26 cellular contexts compared by ENCODE assay signal in the genomic region with DNA sequence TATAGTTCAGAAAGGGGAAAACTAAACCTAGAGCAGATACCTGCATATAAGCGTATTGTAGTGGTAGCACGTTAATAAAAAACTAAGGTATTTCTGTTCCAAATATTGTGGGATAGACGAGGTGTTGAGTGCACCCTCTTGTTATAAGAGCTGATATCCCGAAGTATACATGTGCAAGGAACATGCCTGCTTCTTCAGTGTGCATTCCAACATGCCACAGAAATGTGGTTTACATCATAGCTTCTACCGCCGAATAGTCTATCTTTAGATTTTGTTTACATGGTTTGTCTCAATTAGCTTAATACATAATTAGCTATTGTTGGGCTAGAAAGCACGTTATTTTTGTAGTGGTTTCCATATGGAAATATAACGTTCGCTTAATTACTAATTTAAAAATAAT. TPM values are rescaled to one million over a fixed set of nuclear protein-coding genes. Genes with fewer than 3 reads are reported as not detected.
A peak's percentile ranks its signal among the peaks of the same experiment; 100 is the strongest.
DNase-seq lines count a peak whose midpoint lies in the region; ATAC-seq and TF ChIP-seq lines count a peak whose summit lies in the region.
"Had no signal": no experiment of that assay in that cellular context is flagged by ENCODE, and none has a peak within 500 bp of the region (broad histone marks: within the 10 kb centered on the region; RNA-seq: fewer than 3 reads in every experiment).

No MANE protein-coding gene starts in this region.

- peaks cover 0 to 10% (median 0%) of the 10 kb centered on the region in 5 donors for H3K36me3 Mint-ChIP-seq in naive thymus-derived CD4-positive, alpha-beta T cell
- H3K36me3 Mint-ChIP-seq in type B pancreatic cell, result no peaks in the 10 kb centered on the region
- H3K36me3 Mint-ChIP-seq in activated T-helper 2 cell treated with anti-CD3 and anti-CD28 coated beads, Interferon-gamma antibody, Interleukin-2, Interleukin-4, amounts not matched to agents 10 μg/mL and 5 μg/mL and 100 μg/mL, durations not matched to agents 14 hours and 24 hours and 36 hours (ENCODE audit: low read depth), result no peaks in the 10 kb centered on the region
- H3K36me3 Mint-ChIP-seq in T-helper 2 cell treated with Interferon-gamma antibody and Interleukin-4, amounts not matched to agents 5 μg/mL and 100 μg/mL, for 36 hours (ENCODE audit: low read depth), result peaks cover 5% of the 10 kb centered on the region
- H3K36me3 Mint-ChIP-seq: activated naive CD8-positive, alpha-beta T cell treated with anti-CD3 and anti-CD28 coated beads, Interleukin-2, amount 10 ng/mL, durations not matched to agents 7 days and 5 days; stimulated activated naive B cell treated with anti-CD40 and anti-IgM and Interleukin-4, amounts not matched to agents 10 μg/mL and 1 μg/mL and 100 μg/mL, for 72 hours had no signal

- no peak for TF ChIP-seq RAD21 in SK-N-SH (IDR thresholded peaks at IDR 0.05; ENCODE audit: low read length)

- no peaks in the 10 kb centered on the region for H4K20me1 ChIP-seq in SK-N-SH (ENCODE audit: insufficient read depth)

- H2AFZ ChIP-seq in SK-N-SH (ENCODE audit: low read depth), result no peak overlapping the region

- H3K36me3 ChIP-seq in SK-N-SH (replicated peaks in 1 of 2; ENCODE audit: control insufficient read depth in 1 of 2, insufficient read depth in 2 of 2, low read length in 1 of 2), result no peaks in the 10 kb centered on the region
- no peaks in the 10 kb centered on the region for H3K36me3 ChIP-seq in naive thymus-derived CD4-positive, alpha-beta T cell (ENCODE audit: control insufficient read depth in 2 of 3, insufficient read depth in 3 of 3, low read length in 3 of 3)
- H3K36me3 ChIP-seq: brain microvascular endothelial cell, SJSA1, thyroid gland had no signal

- peaks cover 30% of the 10 kb centered on the region for H3K27me3 ChIP-seq in SK-N-SH (ENCODE audit: insufficient read depth)
- peaks cover 3 to 16% of the 10 kb centered on the region in 2 donors for H3K27me3 ChIP-seq in naive thymus-derived CD4-positive, alpha-beta T cell (ENCODE audit: control insufficient read depth in 2 of 2, insufficient read depth in 2 of 2, low read length in 2 of 2)
- H3K27me3 ChIP-seq: SJSA1, thyroid gland had no signal

- H3K4me3 Mint-ChIP-seq in naive thymus-derived CD4-positive, alpha-beta T cell, result peak overlapping the region in 7 of 10 donors; percentile 8 to 96 (median 52)
- H3K4me3 Mint-ChIP-seq in type B pancreatic cell, result peak overlapping the region; percentile 95
- no peak overlapping the region for H3K4me3 Mint-ChIP-seq in activated T-helper 2 cell treated with anti-CD3 and anti-CD28 coated beads, Interferon-gamma antibody, Interleukin-2, Interleukin-4, amounts not matched to agents 10 μg/mL and 5 μg/mL and 100 μg/mL, durations not matched to agents 14 hours and 24 hours and 36 hours (ENCODE audit: low read depth)
- no peak overlapping the region for H3K4me3 Mint-ChIP-seq in T-helper 2 cell treated with Interferon-gamma antibody and Interleukin-4, amounts not matched to agents 5 μg/mL and 100 μg/mL, for 36 hours
- H3K4me3 Mint-ChIP-seq: naive B cell; stimulated activated naive B cell treated with anti-CD40 and anti-IgM and Interleukin-4, amounts not matched to agents 10 μg/mL and 1 μg/mL and 100 μg/mL, for 72 hours had no signal

- TF ChIP-seq CTCF in SK-N-SH (IDR thresholded peaks at IDR 0.05) (no peak), coronary artery (IDR thresholded peaks at IDR 0.05) (no peak), type B pancreatic cell (conservative IDR thresholded peaks at IDR 0.05) (no peak)

- peaks cover 0 to 25% of the 10 kb centered on the region in 2 experiments; a peak in 2 of 4 replicates for H3K4me1 ChIP-seq in SK-N-SH (ENCODE audit: control insufficient read depth in 1 of 2, insufficient read depth in 2 of 2, low read depth in 1 of 2, low read length in 1 of 2)
- no peaks in the 10 kb centered on the region for H3K4me1 ChIP-seq in naive thymus-derived CD4-positive, alpha-beta T cell (ENCODE audit: control insufficient read depth in 2 of 2, insufficient read depth in 2 of 2, low read length in 2 of 2)
- H3K4me1 ChIP-seq: SJSA1 had no signal

- WGBS in SK-N-SH (ENCODE audit: low lambda C conversion rate), result 61% methylated on average over 9 of the region's 9 CpGs

- no peak for TF ChIP-seq EP300 in SK-N-SH (IDR thresholded peaks at IDR 0.05; ENCODE audit: borderline replicate concordance in 1 of 2, low read depth in 1 of 2, low read length in 1 of 2)

- H3K79me2 ChIP-seq in SK-N-SH (ENCODE audit: insufficient read depth), result no peaks in the 10 kb centered on the region

- DNase-seq in SK-N-SH (no peak), coronary artery (ENCODE audit: low spot score) (no peak), type B pancreatic cell (ENCODE audit: extremely low spot score, unreplicated experiment) (no peak), inferior parietal cortex (ENCODE audit: extremely low spot score) (no peak)
- no peak for DNase-seq in naive thymus-derived CD4-positive, alpha-beta T cell
- no peak for DNase-seq in activated T-helper 2 cell treated with anti-CD3 and anti-CD28 coated beads, Interferon-gamma antibody, Interleukin-2, Interleukin-4, amounts not matched to agents 10 μg/mL and 5 μg/mL and 100 μg/mL, durations not matched to agents 14 hours and 24 hours and 36 hours (ENCODE audit: low spot score)
- no peak for DNase-seq in T-helper 2 cell treated with Interferon-gamma antibody and Interleukin-4, amounts not matched to agents 5 μg/mL and 100 μg/mL, for 36 hours (ENCODE audit: low spot score)
- DNase-seq: activated naive CD8-positive, alpha-beta T cell treated with anti-CD3 and anti-CD28 coated beads, Interleukin-2, amount 10 ng/mL, durations not matched to agents 7 days and 5 days; activated T-cell treated with anti-CD3 and anti-CD28 coated beads, Interleukin-2, amount 50 U/mL, for 48 hours; brain microvascular endothelial cell; cortex of kidney; DMS79 treated with DMSO at 0.1 percent for 48 hours; HCEC 1CT; naive B cell; NCI-H1092 treated with DMSO at 0.1 percent for 48 hours; NCI-H2081 treated with DMSO at 0.1 percent for 48 hours; NCI-H446; stimulated activated naive B cell treated with anti-CD40 and anti-IgM and Interleukin-4, amounts not matched to agents 10 μg/mL and 1 μg/mL and 100 μg/mL, for 72 hours; thyroid gland had no signal

- ATAC-seq in SK-N-SH treated with all-trans-retinoic acid at 6 μM for 48 hours, result no peak
- no peak for ATAC-seq in naive thymus-derived CD4-positive, alpha-beta T cell
- ATAC-seq: activated CD4-positive, CD25-positive, alpha-beta regulatory T cell treated with anti-CD3 and anti-CD28 coated beads, Interleukin-2, amount 50 U/mL, for 24 hours; HepG2; stimulated activated naive B cell treated with anti-CD40 and anti-IgM and Interleukin-4, amounts not matched to agents 10 μg/mL and 1 μg/mL and 100 μg/mL, for 72 hours had no signal

- H3K27ac Mint-ChIP-seq in naive thymus-derived CD4-positive, alpha-beta T cell, result no peak overlapping the region
- no peak overlapping the region for H3K27ac Mint-ChIP-seq in type B pancreatic cell
- no peak overlapping the region for H3K27ac Mint-ChIP-seq in activated T-helper 2 cell treated with anti-CD3 and anti-CD28 coated beads, Interferon-gamma antibody, Interleukin-2, Interleukin-4, amounts not matched to agents 10 μg/mL and 5 μg/mL and 100 μg/mL, durations not matched to agents 14 hours and 24 hours and 36 hours
- H3K27ac Mint-ChIP-seq in T-helper 2 cell treated with Interferon-gamma antibody and Interleukin-4, amounts not matched to agents 5 μg/mL and 100 μg/mL, for 36 hours, result no peak overlapping the region
- H3K27ac Mint-ChIP-seq: activated naive CD8-positive, alpha-beta T cell treated with anti-CD3 and anti-CD28 coated beads, Interleukin-2, amount 10 ng/mL, durations not matched to agents 7 days and 5 days; naive B cell; stimulated activated naive B cell treated with anti-CD40 and anti-IgM and Interleukin-4, amounts not matched to agents 10 μg/mL and 1 μg/mL and 100 μg/mL, for 72 hours had no signal

- POLR2A ChIA-PET in SK-N-SH (lab: Yijun Ruan, JAX), result interaction anchor here (3.3 kb wide), 1 partner anchor 509 kb away, joined by 17 read pairs; no protein-coding TSS in a partner anchor
- POLR2A ChIA-PET in naive thymus-derived CD4-positive, alpha-beta T cell (lab: Charles Lee), result no interaction called here

- no peaks in the 10 kb centered on the region for H3K9me3 ChIP-seq in SK-N-SH
- no peaks in the 10 kb centered on the region for H3K9me3 ChIP-seq in naive thymus-derived CD4-positive, alpha-beta T cell (ENCODE audit: control insufficient read depth in 2 of 3, low read length in 3 of 3)
- H3K9me3 ChIP-seq: thyroid gland had no signal

- H3K27me3 Mint-ChIP-seq in naive thymus-derived CD4-positive, alpha-beta T cell, result peaks cover 62 to 79% (median 73%) of the 10 kb centered on the region in 5 donors
- peaks cover 95% of the 10 kb centered on the region for H3K27me3 Mint-ChIP-seq in type B pancreatic cell
- peaks cover 55% of the 10 kb centered on the region for H3K27me3 Mint-ChIP-seq in activated T-helper 2 cell treated with anti-CD3 and anti-CD28 coated beads, Interferon-gamma antibody, Interleukin-2, Interleukin-4, amounts not matched to agents 10 μg/mL and 5 μg/mL and 100 μg/mL, durations not matched to agents 14 hours and 24 hours and 36 hours (ENCODE audit: low read depth)
- peaks cover 72% of the 10 kb centered on the region for H3K27me3 Mint-ChIP-seq in T-helper 2 cell treated with Interferon-gamma antibody and Interleukin-4, amounts not matched to agents 5 μg/mL and 100 μg/mL, for 36 hours (ENCODE audit: low read depth)

- H3F3A ChIP-seq in SK-N-SH (replicated peaks; ENCODE audit: insufficient read depth), result no peaks in the 10 kb centered on the region

- CTCF ChIA-PET in SK-N-SH (lab: Yijun Ruan, JAX), result interaction anchor here (0.7 to 1.2 kb wide), 3 partner anchors 504 to 570 kb away, joined by 3 read pairs; no protein-coding TSS in a partner anchor
- CTCF ChIA-PET in naive thymus-derived CD4-positive, alpha-beta T cell (lab: Charles Lee), result no interaction called here

- H3K9me2 ChIP-seq in SK-N-SH, result no peaks in the 10 kb centered on the region

- H3K4me3 ChIP-seq in SK-N-SH (ENCODE audit: low read depth in 2 of 2, low read length in 1 of 2) (peak overlapping the region in 1 of 2 experiments; percentile 49; a peak in 2 of 4 replicates), coronary artery (peak overlapping the region; percentile 84)
- no peak overlapping the region for H3K4me3 ChIP-seq in naive thymus-derived CD4-positive, alpha-beta T cell (ENCODE audit: low read length)
- H3K4me3 ChIP-seq: SJSA1 had no signal

- peaks cover 20 to 38% (median 30%) of the 10 kb centered on the region in 7 donors for H3K4me1 Mint-ChIP-seq in naive thymus-derived CD4-positive, alpha-beta T cell
- H3K4me1 Mint-ChIP-seq in type B pancreatic cell (ENCODE audit: unreplicated experiment), result peaks cover 12% of the 10 kb centered on the region
- peaks cover 15% of the 10 kb centered on the region for H3K4me1 Mint-ChIP-seq in activated T-helper 2 cell treated with anti-CD3 and anti-CD28 coated beads, Interferon-gamma antibody, Interleukin-2, Interleukin-4, amounts not matched to agents 10 μg/mL and 5 μg/mL and 100 μg/mL, durations not matched to agents 14 hours and 24 hours and 36 hours (ENCODE audit: low read depth)
- H3K4me1 Mint-ChIP-seq in T-helper 2 cell treated with Interferon-gamma antibody and Interleukin-4, amounts not matched to agents 5 μg/mL and 100 μg/mL, for 36 hours (ENCODE audit: low read depth), result peaks cover 22% of the 10 kb centered on the region

- H3K9ac ChIP-seq in SK-N-SH, result no peak overlapping the region

- H3K27ac ChIP-seq in SK-N-SH (ENCODE audit: low read depth in 2 of 2, low read length in 1 of 2) (peak overlapping the region in 1 of 2 experiments; percentile 89; a peak in 2 of 4 replicates), coronary artery (no peak overlapping the region)
- no peak overlapping the region for H3K27ac ChIP-seq in naive thymus-derived CD4-positive, alpha-beta T cell (ENCODE audit: low read depth, low read length)
- H3K27ac ChIP-seq: 22Rv1, brain microvascular endothelial cell, SJSA1, thyroid gland had no signal

- no peak overlapping the region for H3K4me2 ChIP-seq in SK-N-SH

- intact Hi-C loops in naive thymus-derived CD4-positive, alpha-beta T cell (cut with micrococcal nuclease), result no loop called here
- intact Hi-C loops in activated T-helper 2 cell treated with anti-CD3 and anti-CD28 coated beads, Interferon-gamma antibody, Interleukin-2, Interleukin-4, amounts not matched to agents 10 μg/mL and 5 μg/mL and 100 μg/mL, durations not matched to agents 14 hours and 24 hours and 36 hours (cut with micrococcal nuclease), result loop anchor here (10.0 kb wide), 1 partner anchor 606 kb away; no protein-coding TSS in a partner anchor

- H3K9me3 Mint-ChIP-seq in naive thymus-derived CD4-positive, alpha-beta T cell, result peaks cover 0 to 5% (median 0%) of the 10 kb centered on the region in 11 donors
- H3K9me3 Mint-ChIP-seq in type B pancreatic cell, result no peaks in the 10 kb centered on the region
- no peaks in the 10 kb centered on the region for H3K9me3 Mint-ChIP-seq in activated T-helper 2 cell treated with anti-CD3 and anti-CD28 coated beads, Interferon-gamma antibody, Interleukin-2, Interleukin-4, amounts not matched to agents 10 μg/mL and 5 μg/mL and 100 μg/mL, durations not matched to agents 14 hours and 24 hours and 36 hours
- no peaks in the 10 kb centered on the region for H3K9me3 Mint-ChIP-seq in T-helper 2 cell treated with Interferon-gamma antibody and Interleukin-4, amounts not matched to agents 5 μg/mL and 100 μg/mL, for 36 hours
- H3K9me3 Mint-ChIP-seq: stimulated activated naive B cell treated with anti-CD40 and anti-IgM and Interleukin-4, amounts not matched to agents 10 μg/mL and 1 μg/mL and 100 μg/mL, for 72 hours had no signal

RNA-seq across cellular contexts. Expression of a gene that starts 2.2 kb away (rescaled TPM):
- 0.07 and 0.16 TPM in 2 replicates for polyA plus RNA-seq in SK-N-SH (2012; rRNA removed)
- 0.22 and 0.28 TPM in 2 replicates for polyA plus RNA-seq in SK-N-SH (2012; cell fraction: cytosol; rRNA removed)
- 0.20 and 0.32 TPM in 2 replicates for polyA plus RNA-seq in SK-N-SH (2012; cell fraction: nucleus; rRNA removed)
- under 1 TPM in 4 of 5 experiments, not detected in 1; 0.16 to 0.88 (median 0.20) TPM for total RNA-seq in naive thymus-derived CD4-positive, alpha-beta T cell
- under 1 TPM; 0.67 to 0.95 TPM for polyA plus RNA-seq in naive thymus-derived CD4-positive, alpha-beta T cell
- 2.4 and 2.7 TPM in 2 replicates for total RNA-seq in type B pancreatic cell (ENCODE audit: low replicate concordance)
- total RNA-seq in activated T-helper 2 cell treated with anti-CD3 and anti-CD28 coated beads, Interferon-gamma antibody, Interleukin-2, Interleukin-4, amounts not matched to agents 10 μg/mL and 5 μg/mL and 100 μg/mL, durations not matched to agents 14 hours and 24 hours and 36 hours, result 0.07 TPM in 1 of 2 replicates, not detected in the other
- total RNA-seq: fibroblast of villous mesenchyme, HepG2, SJSA1 had no signal
- polyA plus RNA-seq: HepG2, keratinocyte had no signal

Comparison
In these comparisons a context has a peak if more than half of its experiments do, and no peak if none do; other contexts are left out.
1. H3K4me3 Mint-ChIP-seq: peak in naive thymus-derived CD4-positive, alpha-beta T cell (7 of 10) and type B pancreatic cell (single experiment); none in activated T-helper 2 cell treated with anti-CD3 and anti-CD28 coated beads, Interferon-gamma antibody, Interleukin-2, Interleukin-4, amounts not matched to agents 10 μg/mL and 5 μg/mL and 100 μg/mL, durations not matched to agents 14 hours and 24 hours and 36 hours (single experiment) and T-helper 2 cell treated with Interferon-gamma antibody and Interleukin-4, amounts not matched to agents 5 μg/mL and 100 μg/mL, for 36 hours (single experiment).